24 cellular contexts compared by ENCODE assay signal in genomic region chr2:133737597-133737996, GRCh38.
"Had no signal": no experiment of that assay in that cellular context is flagged by ENCODE, and none has a peak within 500 bp of the region (broad histone marks: within the 10 kb centered on the region; RNA-seq: fewer than 3 reads in every experiment).

No MANE protein-coding gene starts in this region.

- H3K4me2 ChIP-seq: smooth muscle cell had no signal

- H3K9ac ChIP-seq: parathyroid adenoma had no signal

- H3K4me3 ChIP-seq: cardiac muscle cell, left ventricle myocardium inferior, right lobe of liver, smooth muscle cell, thoracic aorta, vagina had no signal

- H3K79me2 ChIP-seq: parathyroid adenoma had no signal

- H3K36me3 ChIP-seq: cardiac muscle cell, left ventricle myocardium inferior, right lobe of liver, thoracic aorta, vagina, WERI-Rb-1 had no signal

- H2AFZ ChIP-seq: parathyroid adenoma had no signal

- H3K9me3 ChIP-seq: left ventricle myocardium inferior, right lobe of liver, thoracic aorta, vagina had no signal

- H3K27me3 ChIP-seq: cardiac muscle cell, right lobe of liver, vagina had no signal

- H3K27ac ChIP-seq: cardiac muscle cell, left ventricle myocardium inferior, parathyroid adenoma, right lobe of liver, thoracic aorta, vagina, WERI-Rb-1 had no signal

- DNase-seq: activated CD4-positive, alpha-beta T cell treated with anti-CD3 and anti-CD28 coated beads, Interleukin-2, amount 50 U/mL, for 1 hour; activated CD4-positive, CD25-positive, alpha-beta regulatory T cell treated with anti-CD3 and anti-CD28 coated beads, Interleukin-2, amount 50 U/mL, for 72 hours; activated naive CD4-positive, alpha-beta T cell treated with Interleukin-2 at 50 U/mL for 16 hours; activated naive CD8-positive, alpha-beta T cell treated with anti-CD3 and anti-CD28 coated beads for 36 hours; activated T-cell treated with anti-CD3 and anti-CD28 coated beads, Interleukin-2, amount 50 U/mL, for 4 hours; amniotic stem cell; effector CD4-positive, alpha-beta T cell; erythroblast; foreskin melanocyte; hippocampal formation; left ventricle myocardium inferior; natural killer cell; right lobe of liver; stimulated activated CD4-positive, alpha-beta T cell treated with anti-CD3 and anti-CD28 coated beads, Interleukin-15, amount 100 ng/mL, for 24 hours; stimulated activated CD4-positive, alpha-beta T cell treated with anti-CD3 and anti-CD28 coated beads, Interleukin-2, amount 100 ng/mL, for 48 hours; stimulated activated CD8-positive, alpha-beta memory T cell treated with anti-CD3 and anti-CD28 coated beads, Interleukin-4, amount 100 ng/mL, for 48 hours; stimulated activated naive CD4-positive, alpha-beta T cell; T-cell; WERI-Rb-1 had no signal

- H3K4me1 ChIP-seq: parathyroid adenoma, right lobe of liver, vagina had no signal
